ENCODE assay signal across 13 cellular contexts in genomic region chr16:11183035-11183812, GRCh38.
DNase-seq lines count a peak whose midpoint lies in the region; ATAC-seq, FAIRE-seq and TF ChIP-seq lines count a peak whose summit lies in the region.
"Had no signal": no experiment of that assay in that cellular context is flagged by ENCODE, and none has a peak within 500 bp of the region (broad histone marks: within the 10 kb centered on the region; RNA-seq: fewer than 3 reads in every experiment).

No MANE protein-coding gene starts in this region.

- no peak overlapping the region for H3K4me3 ChIP-seq in pancreas
- no peak overlapping the region for H3K4me3 ChIP-seq in SJCRH30
- H3K4me3 ChIP-seq in CD8-positive, alpha-beta memory T cell (ENCODE audit: low read length), result no peak overlapping the region
- H3K4me3 ChIP-seq: PC-9, skin epidermis had no signal

- no peaks in the 10 kb centered on the region for H3K36me3 ChIP-seq in pancreas
- H3K36me3 ChIP-seq in SJCRH30, result no peaks in the 10 kb centered on the region
- no peaks in the 10 kb centered on the region for H3K36me3 ChIP-seq in CD8-positive, alpha-beta memory T cell (ENCODE audit: insufficient read depth, low read length)

- intact Hi-C loops in pancreas (cut with DNase I), result no loop called here

- H3K4me1 ChIP-seq in pancreas (no peaks in the 10 kb centered on the region), SJCRH30 (no peaks in the 10 kb centered on the region)
- H3K4me1 ChIP-seq in CD8-positive, alpha-beta memory T cell (ENCODE audit: insufficient read depth, low read length), result no peaks in the 10 kb centered on the region

- WGBS in pancreas, 2 donors, result 89 to 93% methylated on average over 25 of the region's 25 CpGs

- H3K27ac ChIP-seq in pancreas (no peak overlapping the region), SJCRH30 (no peak overlapping the region)
- no peak overlapping the region for H3K27ac ChIP-seq in CD8-positive, alpha-beta memory T cell (ENCODE audit: low read depth, low read length)
- H3K27ac ChIP-seq: PC-9 had no signal

- H3K36me3 Mint-ChIP-seq in CD8-positive, alpha-beta memory T cell, result peaks cover 0 to 22% (median 10%) of the 10 kb centered on the region in 3 donors

- no peaks in the 10 kb centered on the region for H3K9me3 Mint-ChIP-seq in CD8-positive, alpha-beta memory T cell

- peak; percentile 64 for DNase-seq in iPS-NIHi7 (ENCODE audit: extremely low spot score)
- DNase-seq in pancreas, result no peak
- no peak for DNase-seq in SJCRH30
- no peak for DNase-seq in CD8-positive, alpha-beta memory T cell
- DNase-seq: DMS 273 treated with DMSO at 0.1 percent for 48 hours, PC-9 had no signal

- H3K27me3 ChIP-seq in pancreas (no peaks in the 10 kb centered on the region), SJCRH30 (no peaks in the 10 kb centered on the region)
- H3K27me3 ChIP-seq in CD8-positive, alpha-beta memory T cell (ENCODE audit: insufficient read depth, low read length, poor library complexity, severe bottlenecking), result no peaks in the 10 kb centered on the region

- ATAC-seq in GM18498 (IDR thresholded peaks at IDR 0.05; ENCODE audit: unreplicated experiment), result peak; percentile 57
- peak; percentile 48 for ATAC-seq in GM21367 (IDR thresholded peaks at IDR 0.05; ENCODE audit: unreplicated experiment)
- ATAC-seq in HG03342 (IDR thresholded peaks at IDR 0.05; ENCODE audit: unreplicated experiment), result peak; percentile 50
- no peak for ATAC-seq in pancreas
- no peak for ATAC-seq in HG03457 (IDR thresholded peaks at IDR 0.05; ENCODE audit: unreplicated experiment)

- TF ChIP-seq CTCF in pancreas (IDR thresholded peaks at IDR 0.05), result no peak

- H3K27me3 Mint-ChIP-seq in CD8-positive, alpha-beta memory T cell, result no peaks in the 10 kb centered on the region

- POLR2A ChIA-PET in CD8-positive, alpha-beta memory T cell (lab: Charles Lee), result no interaction called here

- no peaks in the 10 kb centered on the region for H3K4me1 Mint-ChIP-seq in CD8-positive, alpha-beta memory T cell

- H3K4me3 Mint-ChIP-seq in CD8-positive, alpha-beta memory T cell, result no peak overlapping the region

- H3K9me3 ChIP-seq in pancreas (no peaks in the 10 kb centered on the region), SJCRH30 (replicated peaks) (no peaks in the 10 kb centered on the region)
- no peaks in the 10 kb centered on the region for H3K9me3 ChIP-seq in CD8-positive, alpha-beta memory T cell (ENCODE audit: low read length)

- no peak for FAIRE-seq in pancreas (lab: Jason Lieb, UNC)
- FAIRE-seq: bronchial epithelial cell, H54 had no signal

- CTCF ChIA-PET in CD8-positive, alpha-beta memory T cell (lab: Charles Lee), result no interaction called here

- H3K27ac Mint-ChIP-seq in CD8-positive, alpha-beta memory T cell, result no peak overlapping the region

Comparison
In these comparisons a context has a peak if more than half of its experiments do, and no peak if none do; other contexts are left out.
1. ATAC-seq: peak in GM18498 (single experiment), GM21367 (single experiment) and HG03342 (single experiment); none in pancreas (0 of 4) and HG03457 (single experiment).